Comparison of ENCODE assay signal across 19 cellular contexts in genomic region chr3:42183991-42184621, GRCh38.
A peak's percentile ranks its signal among the peaks of the same experiment; 100 is the strongest.
DNase-seq lines count a peak whose midpoint lies in the region; ATAC-seq and TF ChIP-seq lines count a peak whose summit lies in the region.
"Had no signal": no experiment of that assay in that cellular context is flagged by ENCODE, and none has a peak within 500 bp of the region (broad histone marks: within the 10 kb centered on the region; RNA-seq: fewer than 3 reads in every experiment).

No MANE protein-coding gene starts in this region.

- H3K9me3 Mint-ChIP-seq in nephron progenitor cell, result no peaks in the 10 kb centered on the region
- no peaks in the 10 kb centered on the region for H3K9me3 Mint-ChIP-seq in activated CD8-positive, alpha-beta T cell treated with anti-CD3 and anti-CD28 coated beads for 36 hours
- H3K9me3 Mint-ChIP-seq: CD8-positive, alpha-beta memory T cell had no signal

- intact Hi-C loops in activated CD8-positive, alpha-beta T cell treated with anti-CD3 and anti-CD28 coated beads for 36 hours (cut with micrococcal nuclease), result no loop called here

- H3K4me1 Mint-ChIP-seq in nephron progenitor cell, result peaks cover 10% of the 10 kb centered on the region
- H3K4me1 Mint-ChIP-seq in activated CD8-positive, alpha-beta T cell treated with anti-CD3 and anti-CD28 coated beads for 36 hours (ENCODE audit: low read depth), result peaks cover 9% of the 10 kb centered on the region

- no peak for ATAC-seq in activated CD8-positive, alpha-beta T cell treated with anti-CD3 and anti-CD28 coated beads for 36 hours
- ATAC-seq: left colon, upper lobe of right lung had no signal

- H3K4me3 Mint-ChIP-seq in nephron progenitor cell, result no peak overlapping the region
- H3K4me3 Mint-ChIP-seq in activated CD8-positive, alpha-beta T cell treated with anti-CD3 and anti-CD28 coated beads for 36 hours, result no peak overlapping the region
- H3K4me3 Mint-ChIP-seq: CD8-positive, alpha-beta memory T cell had no signal

- H3K36me3 Mint-ChIP-seq in nephron progenitor cell (ENCODE audit: low read depth), result peaks cover 28% of the 10 kb centered on the region
- H3K36me3 Mint-ChIP-seq in activated CD8-positive, alpha-beta T cell treated with anti-CD3 and anti-CD28 coated beads for 36 hours (ENCODE audit: low read depth), result no peaks in the 10 kb centered on the region

- POLR2A ChIA-PET in activated CD8-positive, alpha-beta T cell treated with anti-CD3 and anti-CD28 coated beads for 36 hours (lab: Charles Lee), result no interaction called here

- TF ChIP-seq CTCF in nephron progenitor cell (IDR thresholded peaks at IDR 0.05), result no peak
- TF ChIP-seq CTCF in activated CD8-positive, alpha-beta T cell treated with anti-CD3 and anti-CD28 coated beads for 36 hours (IDR thresholded peaks at IDR 0.05), result no peak

- DNase-seq in AG08396 (ENCODE audit: low spot score), result peak; percentile 41
- DNase-seq in NCI-H2029 treated with DMSO at 0.1 percent for 48 hours (lab: John Stamatoyannopoulos, UW), result peak; percentile 28
- DNase-seq in dermis blood vessel endothelial cell, result peak; percentile 84
- DNase-seq in nephron progenitor cell, result no peak
- no peak for DNase-seq in activated effector memory CD4-positive, alpha-beta T cell treated with anti-CD3 and anti-CD28 coated beads, Interleukin-2, amount 50 U/mL, for 16 hours
- no peak for DNase-seq in NCI-H524 (lab: John Stamatoyannopoulos, UW)
- DNase-seq in activated CD8-positive, alpha-beta T cell treated with anti-CD3 and anti-CD28 coated beads for 36 hours, result no peak
- DNase-seq in hippocampal formation (lab: John Stamatoyannopoulos, UW), result no peak
- DNase-seq: activated CD4-positive, CD25-positive, alpha-beta regulatory T cell treated with anti-CD3 and anti-CD28 coated beads, Interleukin-2, amount 50 U/mL, for 72 hours; brain microvascular endothelial cell; CD8-positive, alpha-beta memory T cell; effector CD8-positive, alpha-beta T cell; EL; left colon; NCI-H510A; PC-9; stimulated activated CD4-positive, alpha-beta T cell treated with anti-CD3 and anti-CD28 coated beads, Interleukin-12 subunit alpha, Interleukin-12 subunit beta, amount 100 ng/mL, for 4 hours; stimulated activated naive CD4-positive, alpha-beta T cell; upper lobe of right lung had no signal

- H3K27me3 Mint-ChIP-seq in nephron progenitor cell (ENCODE audit: low read depth, poor library complexity), result peaks cover 2% of the 10 kb centered on the region
- H3K27me3 Mint-ChIP-seq in activated CD8-positive, alpha-beta T cell treated with anti-CD3 and anti-CD28 coated beads for 36 hours, result no peaks in the 10 kb centered on the region
- H3K27me3 Mint-ChIP-seq: CD8-positive, alpha-beta memory T cell had no signal

- CTCF ChIA-PET in activated CD8-positive, alpha-beta T cell treated with anti-CD3 and anti-CD28 coated beads for 36 hours (lab: Charles Lee), result no interaction called here

- H3K27ac Mint-ChIP-seq in nephron progenitor cell, result peak overlapping the region; percentile 63
- H3K27ac Mint-ChIP-seq in activated CD8-positive, alpha-beta T cell treated with anti-CD3 and anti-CD28 coated beads for 36 hours, result no peak overlapping the region
- H3K27ac Mint-ChIP-seq: CD8-positive, alpha-beta memory T cell had no signal

Comparison
In these comparisons a context has a peak if more than half of its experiments do, and no peak if none do; other contexts are left out.
1. DNase-seq: peak in AG08396 (single experiment), NCI-H2029 treated with DMSO at 0.1 percent for 48 hours (single experiment) and dermis blood vessel endothelial cell (single experiment); none in nephron progenitor cell (single experiment), activated effector memory CD4-positive, alpha-beta T cell treated with anti-CD3 and anti-CD28 coated beads, Interleukin-2, amount 50 U/mL, for 16 hours (single experiment), NCI-H524 (0 of 2), activated CD8-positive, alpha-beta T cell treated with anti-CD3 and anti-CD28 coated beads for 36 hours (single experiment) and hippocampal formation (0 of 2).